22 cellular contexts compared by ENCODE assay signal in genomic region chr4:55442541-55442940, GRCh38.
"Had no signal": no experiment of that assay in that cellular context is flagged by ENCODE, and none has a peak within 500 bp of the region (broad histone marks: within the 10 kb centered on the region; RNA-seq: fewer than 3 reads in every experiment).

No MANE protein-coding gene starts in this region.

- H3K27ac ChIP-seq: cardiac muscle cell, foreskin keratinocyte, left ventricle myocardium inferior, right atrium auricular region, thyroid gland, VCaP had no signal

- H3K27me3 Mint-ChIP-seq: activated CD4-positive, alpha-beta memory T cell treated with anti-CD3 and anti-CD28 coated beads, Interleukin-2, amount 10 ng/mL, durations not matched to agents 7 days and 5 days; activated CD4-positive, alpha-beta T cell treated with anti-CD3 and anti-CD28 coated beads, Interleukin-2, amount 10 ng/mL, durations not matched to agents 24 days and 14 days; activated naive CD8-positive, alpha-beta T cell treated with anti-CD3 and anti-CD28 coated beads, Interleukin-2, amount 10 ng/mL, durations not matched to agents 7 days and 5 days; dendritic cell treated with granulocyte-macrophage colony-stimulating factor and Interleukin-4, amounts not matched to agents 40 ng/mL and 50 ng/mL, for 4 days; progenitor cell of endocrine pancreas had no signal

- DNase-seq: activated CD4-positive, alpha-beta memory T cell treated with anti-CD3 and anti-CD28 coated beads, Interleukin-2, amount 10 ng/mL, durations not matched to agents 7 days and 5 days; activated CD4-positive, alpha-beta T cell treated with anti-CD3 and anti-CD28 coated beads, Interleukin-2, amount 10 ng/mL, durations not matched to agents 24 days and 14 days; activated naive CD4-positive, alpha-beta T cell treated with Interleukin-2 at 50 U/mL for 16 hours; activated naive CD8-positive, alpha-beta T cell treated with anti-CD3 and anti-CD28 coated beads, Interleukin-2, amount 10 ng/mL, durations not matched to agents 7 days and 5 days; amygdala; effector CD4-positive, alpha-beta T cell; foreskin keratinocyte; immature natural killer cell; left ventricle myocardium inferior; natural killer cell; stimulated activated CD4-positive, alpha-beta T cell treated with anti-CD3 and anti-CD28 coated beads, Interleukin-12 subunit alpha, Interleukin-12 subunit beta, amount 100 ng/mL, for 4 hours; stimulated activated CD4-positive, alpha-beta T cell treated with anti-CD3 and anti-CD28 coated beads, Interleukin-4, amount 100 ng/mL, for 4 hours; stimulated activated naive CD8-positive, alpha-beta T cell treated with anti-CD3 and anti-CD28 coated beads, Interleukin-15, Interleukin-2, amounts not matched to agents 100 U/mL and 50 U/mL, for 24 hours; substantia nigra; T-helper 2 cell; thyroid gland had no signal

- ATAC-seq: foreskin keratinocyte; natural killer cell; stimulated activated naive CD8-positive, alpha-beta T cell treated with anti-CD3 and anti-CD28 coated beads, Interleukin-15, Interleukin-2, amounts not matched to agents 100 U/mL and 50 U/mL, for 24 hours had no signal

- H3K9me3 ChIP-seq: left ventricle myocardium inferior, right atrium auricular region, thyroid gland had no signal

- H3K4me3 Mint-ChIP-seq: activated CD4-positive, alpha-beta memory T cell treated with anti-CD3 and anti-CD28 coated beads, Interleukin-2, amount 10 ng/mL, durations not matched to agents 7 days and 5 days; activated CD4-positive, alpha-beta T cell treated with anti-CD3 and anti-CD28 coated beads, Interleukin-2, amount 10 ng/mL, durations not matched to agents 24 days and 14 days; activated naive CD8-positive, alpha-beta T cell treated with anti-CD3 and anti-CD28 coated beads, Interleukin-2, amount 10 ng/mL, durations not matched to agents 7 days and 5 days; dendritic cell treated with granulocyte-macrophage colony-stimulating factor and Interleukin-4, amounts not matched to agents 40 ng/mL and 50 ng/mL, for 4 days; immature natural killer cell; natural killer cell had no signal

- H3K27me3 ChIP-seq: cardiac muscle cell, foreskin keratinocyte, right atrium auricular region, thyroid gland had no signal

- H3K27ac Mint-ChIP-seq: activated CD4-positive, alpha-beta memory T cell treated with anti-CD3 and anti-CD28 coated beads, Interleukin-2, amount 10 ng/mL, durations not matched to agents 7 days and 5 days; activated CD4-positive, alpha-beta T cell treated with anti-CD3 and anti-CD28 coated beads, Interleukin-2, amount 10 ng/mL, durations not matched to agents 24 days and 14 days; activated naive CD8-positive, alpha-beta T cell treated with anti-CD3 and anti-CD28 coated beads, Interleukin-2, amount 10 ng/mL, durations not matched to agents 7 days and 5 days; activated T-helper 2 cell treated with anti-CD3 and anti-CD28 coated beads, Interferon-gamma antibody, Interleukin-2, Interleukin-4, amounts not matched to agents 10 μg/mL and 5 μg/mL and 100 μg/mL, durations not matched to agents 14 hours and 24 hours and 36 hours; dendritic cell treated with granulocyte-macrophage colony-stimulating factor and Interleukin-4, amounts not matched to agents 40 ng/mL and 50 ng/mL, for 4 days; progenitor cell of endocrine pancreas had no signal

- H3K4me1 ChIP-seq: foreskin keratinocyte, left ventricle myocardium inferior, right atrium auricular region, thyroid gland had no signal

- H3K9me3 Mint-ChIP-seq: activated CD4-positive, alpha-beta memory T cell treated with anti-CD3 and anti-CD28 coated beads, Interleukin-2, amount 10 ng/mL, durations not matched to agents 7 days and 5 days; activated CD4-positive, alpha-beta T cell treated with anti-CD3 and anti-CD28 coated beads, Interleukin-2, amount 10 ng/mL, durations not matched to agents 24 days and 14 days; activated naive CD8-positive, alpha-beta T cell treated with anti-CD3 and anti-CD28 coated beads, Interleukin-2, amount 10 ng/mL, durations not matched to agents 7 days and 5 days; activated T-helper 2 cell treated with anti-CD3 and anti-CD28 coated beads, Interferon-gamma antibody, Interleukin-2, Interleukin-4, amounts not matched to agents 10 μg/mL and 5 μg/mL and 100 μg/mL, durations not matched to agents 14 hours and 24 hours and 36 hours; dendritic cell treated with granulocyte-macrophage colony-stimulating factor and Interleukin-4, amounts not matched to agents 40 ng/mL and 50 ng/mL, for 4 days; immature natural killer cell; natural killer cell had no signal

- H3K4me3 ChIP-seq: cardiac muscle cell, left ventricle myocardium inferior, right atrium auricular region, thyroid gland had no signal
